ENCODE assay signal across 1 cellular context in genomic region chr17:50424246-50425000, GRCh38.
TF ChIP-seq lines count a peak whose summit lies in the region.

No MANE protein-coding gene starts in this region.

TF ChIP-seq in HepG2, 621 proteins besides CTCF, POLR2A, EP300 and RAD21:
- 0 out of 2 replicates have a peak, but pooled peaks have one; percentile 14 for TF ChIP-seq ZNF337 (CRISPR knock-in tag; IDR thresholded peaks at IDR 0.05; ENCODE audit: borderline replicate concordance, low read depth)
- 0 out of 2 replicates have a peak, but pooled peaks have one; percentile 13 for TF ChIP-seq RBAK (CRISPR knock-in tag; IDR thresholded peaks at IDR 0.05)
- TF ChIP-seq ZNF547 (CRISPR knock-in tag; IDR thresholded peaks at IDR 0.05): peak; percentile 23; the same call in 1 of the 2 replicates
- no peak for TF ChIP-seq ATF1 (CRISPR knock-in tag; IDR thresholded peaks at IDR 0.05)
- TF ChIP-seq ZNF292 (CRISPR knock-in tag; IDR thresholded peaks at IDR 0.05; ENCODE audit: borderline replicate concordance, low read depth): no peak
- TF ChIP-seq ZNF768 (CRISPR knock-in tag; IDR thresholded peaks at IDR 0.05): peak; percentile 92
- TF ChIP-seq ZNF558 (CRISPR knock-in tag; IDR thresholded peaks at IDR 0.05; ENCODE audit: borderline replicate concordance): 0 out of 2 replicates have a peak, but pooled peaks have one; percentile 44
- TF ChIP-seq ZSCAN30 (CRISPR knock-in tag; IDR thresholded peaks at IDR 0.05): peak; percentile 5; the same call in 1 of the 2 replicates
- no peak for TF ChIP-seq JARID2 (CRISPR knock-in tag; IDR thresholded peaks at IDR 0.05; ENCODE audit: insufficient replicate concordance)
- TF ChIP-seq ZNF781 (CRISPR knock-in tag; IDR thresholded peaks at IDR 0.05; ENCODE audit: borderline replicate concordance, not compliant biosample characterization): peak; percentile 49
- TF ChIP-seq PHF20 (CRISPR knock-in tag; IDR thresholded peaks at IDR 0.05): 0 out of 2 replicates have a peak, but pooled peaks have one; percentile 1
- TF ChIP-seq ZNF17 (CRISPR knock-in tag; IDR thresholded peaks at IDR 0.05): 0 out of 2 replicates have a peak, but pooled peaks have one; percentile 20
- TF ChIP-seq ZNF430 (CRISPR knock-in tag; IDR thresholded peaks at IDR 0.05): 0 out of 2 replicates have a peak, but pooled peaks have one; percentile 14
- 0 out of 2 replicates have a peak, but pooled peaks have one; percentile 6 for TF ChIP-seq AKAP8 (CRISPR knock-in tag; IDR thresholded peaks at IDR 0.05)
- TF ChIP-seq ZMYM3 (CRISPR knock-in tag; IDR thresholded peaks at IDR 0.05): peak; percentile 66
- TF ChIP-seq SMAD9 (CRISPR knock-in tag; IDR thresholded peaks at IDR 0.05): no peak
TF ChIP-seq in HepG2: peak in this region for 12.
